8 cellular contexts compared by ENCODE assay signal in the genomic region with DNA sequence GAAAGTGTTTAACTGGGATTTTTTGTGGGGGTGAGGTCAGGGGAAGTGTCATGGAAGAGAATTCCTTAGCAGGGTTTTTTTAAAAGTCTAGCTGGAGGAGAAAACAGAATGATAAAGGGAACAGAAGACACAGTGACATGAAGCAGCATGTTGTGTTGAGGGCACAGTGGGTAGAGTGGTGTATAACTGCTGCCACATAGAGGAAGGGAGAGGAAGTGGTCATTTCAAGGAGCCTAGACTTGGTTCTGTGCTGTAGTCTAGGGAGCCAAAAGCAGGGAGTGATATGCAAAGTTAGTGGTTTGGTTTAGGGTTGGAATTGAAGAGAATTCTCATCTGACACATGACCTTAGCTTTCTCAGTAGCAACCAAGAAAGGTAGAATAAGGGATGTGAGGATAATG. TPM values are rescaled to one million over a fixed set of nuclear protein-coding genes. Genes with fewer than 3 reads are reported as not detected.
A peak's percentile ranks its signal among the peaks of the same experiment; 100 is the strongest.
DNase-seq lines count a peak whose midpoint lies in the region; ATAC-seq and TF ChIP-seq lines count a peak whose summit lies in the region.

No MANE protein-coding gene starts in this region.

- TF ChIP-seq CTCF in CD14-positive monocyte (IDR thresholded peaks at IDR 0.05) (peak; percentile 65), MCF 10A (IDR thresholded peaks at IDR 0.05; ENCODE audit: unreplicated experiment) (peak; percentile 34), mucosa of descending colon (IDR thresholded peaks at IDR 0.05) (no peak)

- H3K4me1 Mint-ChIP-seq in CD14-positive monocyte (peaks cover under 1% of the 10 kb centered on the region), MCF 10A (ENCODE audit: insufficient read depth, unreplicated experiment) (no peaks in the 10 kb centered on the region)

- peaks cover 7% of the 10 kb centered on the region for H3K4me1 ChIP-seq in mucosa of descending colon (ENCODE audit: low read depth)

- H3K9me3 Mint-ChIP-seq in CD14-positive monocyte (no peaks in the 10 kb centered on the region), MCF 10A (ENCODE audit: unreplicated experiment) (no peaks in the 10 kb centered on the region)

- no peaks in the 10 kb centered on the region for H3K36me3 ChIP-seq in mucosa of descending colon (ENCODE audit: low read depth)

- no peak overlapping the region for H3K4me3 ChIP-seq in mucosa of descending colon

- intact Hi-C loops in CD14-positive monocyte (cut with micrococcal nuclease) = no loop called here
- intact Hi-C loops in MCF 10A (cut with micrococcal nuclease) = loop anchor here (2.0 kb wide), 1 partner anchor 57 kb away; no protein-coding TSS in a partner anchor
- intact Hi-C loops in mucosa of descending colon (cut with DNase I, micrococcal nuclease) = no loop called here

- H3K9me3 ChIP-seq in mucosa of descending colon = no peaks in the 10 kb centered on the region

- no TSS peak for BruUV-seq in MCF 10A (replicated peaks; lab: Mats Ljungman, UMichigan)

- peaks cover 0 to 3% (median 0%) of the 10 kb centered on the region in 3 donors for H3K27me3 Mint-ChIP-seq in CD14-positive monocyte (ENCODE audit: low read depth in 3 of 3)
- H3K27me3 Mint-ChIP-seq in MCF 10A (ENCODE audit: insufficient read depth, unreplicated experiment) = no peaks in the 10 kb centered on the region

- no peak for DNase-seq in CD14-positive monocyte (ENCODE audit: low spot score)
- peak; percentile 3 to 27 for DNase-seq in NCI-H524 (lab: John Stamatoyannopoulos, UW)
- peak; percentile 42 for DNase-seq in MCF 10A (ENCODE audit: unreplicated experiment)
- DNase-seq in mucosa of descending colon = no peak
- DNase-seq in COR-L47 (lab: John Stamatoyannopoulos, UW) = no peak
- no peak for DNase-seq in middle frontal gyrus (ENCODE audit: extremely low spot score, low spot score)

- CTCF ChIA-PET in MCF 10A (lab: Yijun Ruan, JAX) = interaction anchor here (1.0 to 3.2 kb wide), 4 partner anchors 10 to 74 kb away, joined by 3 to 20 read pairs (median 7); partner anchors contain the start of gene EEIG2

- H3K4me3 Mint-ChIP-seq in CD14-positive monocyte = no peak overlapping the region
- H3K4me3 Mint-ChIP-seq in MCF 10A (ENCODE audit: unreplicated experiment) = no peak overlapping the region

- H3K27ac Mint-ChIP-seq in CD14-positive monocyte (no peak overlapping the region), MCF 10A (ENCODE audit: low read depth, unreplicated experiment) (no peak overlapping the region)

- peaks cover 3 to 4% of the 10 kb centered on the region in 2 donors for H3K36me3 Mint-ChIP-seq in CD14-positive monocyte
- no peaks in the 10 kb centered on the region for H3K36me3 Mint-ChIP-seq in MCF 10A (ENCODE audit: insufficient read depth, unreplicated experiment)

- POLR2A ChIA-PET in MCF 10A (lab: Yijun Ruan, JAX) = interaction anchor here (0.6 to 1.1 kb wide), 2 partner anchors 10 to 370 kb away, joined by 3 to 6 read pairs; partner anchors contain the start of genes EEIG2 and SLC25A24

- ATAC-seq in GM18520 (IDR thresholded peaks at IDR 0.05; ENCODE audit: unreplicated experiment) (peak; percentile 86), HG02885 (IDR thresholded peaks at IDR 0.05; ENCODE audit: poor library complexity, unreplicated experiment) (peak; percentile 100), mucosa of descending colon (peak; percentile 92)

RNA-seq across cellular contexts. Expression of gene EEIG2, which starts 10.2 kb away (rescaled TPM):
- polyA plus RNA-seq in CD14-positive monocyte = 1 to 10 TPM; 1.4 to 4.3 TPM
- total RNA-seq in MCF 10A (2022) (0.63 and 0.93 TPM in 2 replicates), mucosa of descending colon (10 to 100 TPM; 21.4 to 32.7 (median 29.5) TPM)

Comparison
In these comparisons a context has a peak if more than half of its experiments do, and no peak if none do; other contexts are left out.
1. DNase-seq: peak in NCI-H524 (2 of 2) and MCF 10A (single experiment); none in CD14-positive monocyte (single experiment), mucosa of descending colon (0 of 3), COR-L47 (single experiment) and middle frontal gyrus (single experiment).
2. RNA of gene EEIG2, which starts 10.2 kb away (total RNA-seq): 21.4 to 32.7 TPM in mucosa of descending colon; 0.63 to 0.93 TPM in MCF 10A; every median in the first group is over 10 times any median in the second.
3. Peak in every context shown above with its lines, with median percentiles within 50 percentile points of each other: ATAC-seq.